14 cellular contexts compared by ENCODE assay signal in the genomic region with DNA sequence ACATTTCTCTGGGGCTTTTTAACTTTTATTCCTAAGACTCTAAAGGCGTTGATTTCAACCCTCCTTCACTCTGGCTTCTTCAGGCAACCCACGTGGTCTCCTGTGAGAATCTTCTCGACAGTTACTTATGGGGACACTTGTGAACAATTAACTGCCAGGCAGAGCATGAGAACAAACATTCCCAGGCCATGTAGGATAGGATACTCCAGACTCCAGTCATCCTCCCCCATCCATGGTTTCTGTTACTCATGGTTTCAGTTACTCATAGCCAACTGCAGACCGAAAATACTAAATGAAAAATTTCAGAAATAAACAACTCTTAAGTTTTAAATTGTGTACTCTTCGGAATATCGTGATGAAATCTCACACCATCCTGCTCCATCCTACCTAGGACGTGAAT. TPM values are rescaled to one million over a fixed set of nuclear protein-coding genes. Genes with fewer than 3 reads are reported as not detected.
DNase-seq lines count a peak whose midpoint lies in the region; ATAC-seq and TF ChIP-seq lines count a peak whose summit lies in the region.
"Had no signal": no experiment of that assay in that cellular context is flagged by ENCODE, and none has a peak within 500 bp of the region (broad histone marks: within the 10 kb centered on the region; RNA-seq: fewer than 3 reads in every experiment).

No MANE protein-coding gene starts in this region.

- H3K4me3 ChIP-seq in breast epithelium (no peak overlapping the region), upper lobe of left lung (no peak overlapping the region)
- H3K4me3 ChIP-seq: heart left ventricle, MG63, SK-N-MC had no signal

- DNase-seq in MCF 10A (ENCODE audit: unreplicated experiment) (peak; percentile 27), breast epithelium (ENCODE audit: low spot score in 2 of 2) (no peak), RKO (ENCODE audit: low spot score) (peak; percentile 24), upper lobe of left lung (no peak), DMS 273 (lab: John Stamatoyannopoulos, UW; ENCODE audit: unreplicated experiment) (no peak)
- no peak for DNase-seq in effector memory CD8-positive, alpha-beta T cell
- DNase-seq: activated CD8-positive, alpha-beta memory T cell treated with anti-CD3 and anti-CD28 coated beads, Interleukin-2, amount 50 U/mL, for 4 hours; DMS 273 treated with DMSO at 0.1 percent for 48 hours; erythroblast; heart left ventricle; MG63 had no signal

- no peaks in the 10 kb centered on the region for H3K27me3 Mint-ChIP-seq in MCF 10A (ENCODE audit: insufficient read depth, unreplicated experiment)
- H3K27me3 Mint-ChIP-seq in effector memory CD8-positive, alpha-beta T cell, result no peaks in the 10 kb centered on the region

- BruUV-seq in MCF 10A (replicated peaks; lab: Mats Ljungman, UMichigan), result no TSS peak

- H3K36me3 ChIP-seq in breast epithelium (no peaks in the 10 kb centered on the region), upper lobe of left lung (peaks cover 0 to 18% (median 5%) of the 10 kb centered on the region in 4 donors)
- H3K36me3 ChIP-seq: MG63 had no signal

- no peak for ATAC-seq in effector memory CD8-positive, alpha-beta T cell (replicated peaks)
- ATAC-seq in upper lobe of left lung (ENCODE audit: low FRiP score in 2 of 2) (peak in 1 of 2 donors; percentile 39), HG03378 (IDR thresholded peaks at IDR 0.05; ENCODE audit: unreplicated experiment) (no peak), GM21529 (IDR thresholded peaks at IDR 0.05; ENCODE audit: unreplicated experiment) (no peak)
- ATAC-seq: heart left ventricle had no signal

- CTCF ChIA-PET in MCF 10A (lab: Yijun Ruan, JAX), result interaction anchor here (0.6 to 0.8 kb wide), 2 partner anchors 18 to 197 kb away, joined by 3 to 4 read pairs; no protein-coding TSS in a partner anchor

- H3K4me1 ChIP-seq in breast epithelium (no peaks in the 10 kb centered on the region), upper lobe of left lung (peaks cover 40 to 74% (median 56%) of the 10 kb centered on the region in 4 donors)

- peaks cover 17% of the 10 kb centered on the region for H3K4me1 Mint-ChIP-seq in MCF 10A (ENCODE audit: insufficient read depth, unreplicated experiment)
- H3K4me1 Mint-ChIP-seq in effector memory CD8-positive, alpha-beta T cell (ENCODE audit: low read depth in 2 of 2), result peaks cover 83 to 85% of the 10 kb centered on the region in 2 donors

- intact Hi-C loops in MCF 10A (cut with micrococcal nuclease), result no loop called here
- intact Hi-C loops in breast epithelium (cut with DNase I; ENCODE audit: low total_unique reads), result no loop called here

- 70 to 82% methylated on average over 7 of the region's 7 CpGs for WGBS in upper lobe of left lung, 2 donors

- H3K4me3 Mint-ChIP-seq in MCF 10A (ENCODE audit: unreplicated experiment), result no peak overlapping the region
- peak overlapping the region in 1 of 2 donors; percentile 82 for H3K4me3 Mint-ChIP-seq in effector memory CD8-positive, alpha-beta T cell

- H3K27me3 ChIP-seq in breast epithelium, result no peaks in the 10 kb centered on the region
- no peaks in the 10 kb centered on the region for H3K27me3 ChIP-seq in upper lobe of left lung
- H3K27me3 ChIP-seq: heart left ventricle, MG63 had no signal

- no peak overlapping the region for H3K27ac ChIP-seq in breast epithelium
- H3K27ac ChIP-seq in upper lobe of left lung, result peak overlapping the region in 3 of 4 donors; percentile 8 to 58 (median 35)
- H3K27ac ChIP-seq: heart left ventricle, SK-N-MC had no signal

- no peak for TF ChIP-seq POLR2A in breast epithelium (IDR thresholded peaks at IDR 0.05)
- no peak for TF ChIP-seq POLR2A in upper lobe of left lung (IDR thresholded peaks at IDR 0.05)

- TF ChIP-seq EP300 in upper lobe of left lung (IDR thresholded peaks at IDR 0.05), result no peak

- peaks cover 9% of the 10 kb centered on the region for H3K36me3 Mint-ChIP-seq in MCF 10A (ENCODE audit: insufficient read depth, unreplicated experiment)
- peaks cover 31% of the 10 kb centered on the region for H3K36me3 Mint-ChIP-seq in effector memory CD8-positive, alpha-beta T cell (ENCODE audit: insufficient read depth)

- H3K9me3 Mint-ChIP-seq in MCF 10A (ENCODE audit: unreplicated experiment), result peaks cover 14% of the 10 kb centered on the region
- no peaks in the 10 kb centered on the region for H3K9me3 Mint-ChIP-seq in effector memory CD8-positive, alpha-beta T cell

- TF ChIP-seq CTCF in MCF 10A (IDR thresholded peaks at IDR 0.05; ENCODE audit: unreplicated experiment) (no peak), breast epithelium (IDR thresholded peaks at IDR 0.05) (no peak), upper lobe of left lung (IDR thresholded peaks at IDR 0.05) (no peak)

- no peaks in the 10 kb centered on the region for H3K9me3 ChIP-seq in breast epithelium
- H3K9me3 ChIP-seq in upper lobe of left lung, result no peaks in the 10 kb centered on the region
- H3K9me3 ChIP-seq: MG63 had no signal

- H3K27ac Mint-ChIP-seq in MCF 10A (ENCODE audit: low read depth, unreplicated experiment), result peak overlapping the region; percentile 37
- H3K27ac Mint-ChIP-seq in effector memory CD8-positive, alpha-beta T cell, result peak overlapping the region; percentile 95 to 99

- POLR2A ChIA-PET in MCF 10A (lab: Yijun Ruan, JAX), result no interaction called here

RNA-seq across cellular contexts. Expression of a gene that starts 19.5 kb away (rescaled TPM):
- total RNA-seq in MCF 10A (2022) (0.10 and 0.14 TPM in 2 replicates), breast epithelium (under 1 TPM; 0.32 to 0.66 (median 0.59) TPM), upper lobe of left lung (1 to 10 TPM; 1.2 to 8.4 (median 3.3) TPM)

Comparison
In these comparisons a context has a peak if more than half of its experiments do, and no peak if none do; other contexts are left out.
1. DNase-seq: peak in MCF 10A (single experiment) and RKO (single experiment); none in breast epithelium (0 of 2), effector memory CD8-positive, alpha-beta T cell (0 of 3), upper lobe of left lung (0 of 2) and DMS 273 (single experiment).
2. H3K27ac ChIP-seq: peak in upper lobe of left lung (3 of 4); none in breast epithelium (0 of 2).